8 cellular contexts compared by ENCODE assay signal in genomic region chr2:232502901-232503791, GRCh38. TPM values are rescaled to one million over a fixed set of nuclear protein-coding genes. Genes with fewer than 3 reads are reported as not detected.
DNase-seq lines count a peak whose midpoint lies in the region; ATAC-seq, FAIRE-seq and TF ChIP-seq lines count a peak whose summit lies in the region.

No MANE protein-coding gene starts in this region.

- H3K27me3 Mint-ChIP-seq in Caco-2 (ENCODE audit: insufficient read depth, unreplicated experiment) = no peaks in the 10 kb centered on the region

- H3K27me3 ChIP-seq in Caco-2 (replicated peaks; ENCODE audit: control insufficient read depth, insufficient read depth, low read length) (no peaks in the 10 kb centered on the region), SK-N-SH (ENCODE audit: insufficient read depth) (peaks cover 23% of the 10 kb centered on the region), bronchial epithelial cell (ENCODE audit: control insufficient read depth, insufficient read depth, low read length) (peaks cover 38% of the 10 kb centered on the region)

- H3K4me1 ChIP-seq in Caco-2 = no peaks in the 10 kb centered on the region
- H3K4me1 ChIP-seq in SK-N-SH (ENCODE audit: control insufficient read depth in 1 of 2, insufficient read depth in 2 of 2, low read depth in 1 of 2, low read length in 1 of 2) = peaks cover 0 to 45% of the 10 kb centered on the region in 2 experiments; a peak in 1 of 4 replicates

- H3K36me3 Mint-ChIP-seq in Caco-2 (ENCODE audit: insufficient read depth, unreplicated experiment) = no peaks in the 10 kb centered on the region

- no peak overlapping the region for H3K9ac ChIP-seq in SK-N-SH

- POLR2A ChIA-PET in Caco-2 (lab: Charles Lee) = no interaction called here
- POLR2A ChIA-PET in SK-N-SH (lab: Yijun Ruan, JAX) = no interaction called here

- peak overlapping the region; percentile 60 for H3K4me2 ChIP-seq in SK-N-SH

- no peak for ATAC-seq in HG03565 (IDR thresholded peaks at IDR 0.05; ENCODE audit: unreplicated experiment)

- no peaks in the 10 kb centered on the region for H3K9me2 ChIP-seq in SK-N-SH

- H3K4me3 Mint-ChIP-seq in Caco-2 (ENCODE audit: unreplicated experiment) = peak overlapping the region; percentile 55

- no peaks in the 10 kb centered on the region for H4K20me1 ChIP-seq in SK-N-SH (ENCODE audit: insufficient read depth)

- BruUV-seq in Caco-2 (replicated peaks; lab: Mats Ljungman, UMichigan) = no TSS peak

- no peak for TF ChIP-seq CTCF in Caco-2 (IDR thresholded peaks at IDR 0.05; ENCODE audit: insufficient read depth in 1 of 2, low read depth in 1 of 2, low read length in 1 of 2, severe bottlenecking in 1 of 2, unreplicated experiment in 1 of 2)
- no peak for TF ChIP-seq CTCF in SK-N-SH (IDR thresholded peaks at IDR 0.05)
- TF ChIP-seq CTCF in bronchial epithelial cell (IDR thresholded peaks at IDR 0.05; ENCODE audit: insufficient read depth, low read length, severe bottlenecking) = no peak
- TF ChIP-seq CTCF in lower leg skin (IDR thresholded peaks at IDR 0.05) = no peak

- H3K9me3 Mint-ChIP-seq in Caco-2 (ENCODE audit: unreplicated experiment) = no peaks in the 10 kb centered on the region

- H3K36me3 ChIP-seq in Caco-2 (ENCODE audit: control insufficient read depth, insufficient read depth, low read length) (no peaks in the 10 kb centered on the region), SK-N-SH (replicated peaks in 1 of 2; ENCODE audit: control insufficient read depth in 1 of 2, insufficient read depth in 2 of 2, low read length in 1 of 2) (no peaks in the 10 kb centered on the region), bronchial epithelial cell (ENCODE audit: control insufficient read depth, insufficient read depth, low read length) (no peaks in the 10 kb centered on the region)

- 0 out of 4 replicates have a peak, but pooled peaks of 1 of the 2 experiments have one; percentile 6 for TF ChIP-seq EP300 in SK-N-SH (IDR thresholded peaks at IDR 0.05; ENCODE audit: borderline replicate concordance in 1 of 2, low read depth in 1 of 2, low read length in 1 of 2)

- CTCF ChIA-PET in Caco-2 (lab: Charles Lee) = no interaction called here
- CTCF ChIA-PET in SK-N-SH (lab: Yijun Ruan, JAX) = interaction anchor here (1.0 to 3.0 kb wide), 4 partner anchors 19 to 59 kb away, joined by 3 to 24 read pairs (median 4); partner anchors contain the start of gene PRSS56

- H3K9me3 ChIP-seq in Caco-2 (no peaks in the 10 kb centered on the region), SK-N-SH (no peaks in the 10 kb centered on the region)

- H3K4me3 ChIP-seq in Caco-2 (ENCODE audit: low read depth, low read length) (peak overlapping the region; percentile 38), SK-N-SH (ENCODE audit: low read depth in 2 of 2, low read length in 1 of 2) (peak overlapping the region; percentile 23 to 33; a peak in 2 of 4 replicates), bronchial epithelial cell (ENCODE audit: low read depth, low read length) (peak overlapping the region; percentile 9), lower leg skin (ENCODE audit: low read depth, poor library complexity, severe bottlenecking) (no peak overlapping the region)

- H3K4me1 Mint-ChIP-seq in Caco-2 (ENCODE audit: low read depth, unreplicated experiment) = no peaks in the 10 kb centered on the region

- TF ChIP-seq POLR2A in lower leg skin (IDR thresholded peaks at IDR 0.05) = no peak

- no peak for TF ChIP-seq RAD21 in SK-N-SH (IDR thresholded peaks at IDR 0.05; ENCODE audit: low read length)

- H3F3A ChIP-seq in SK-N-SH (replicated peaks; ENCODE audit: insufficient read depth) = no peaks in the 10 kb centered on the region

- H2AFZ ChIP-seq in SK-N-SH (ENCODE audit: low read depth) = no peak overlapping the region

- no peak overlapping the region for H3K27ac ChIP-seq in SK-N-SH (ENCODE audit: low read depth in 2 of 2, low read length in 1 of 2)

- FAIRE-seq in bronchial epithelial cell (lab: Jason Lieb, UNC) = no peak

- intact Hi-C loops in Caco-2 (cut with micrococcal nuclease; ENCODE audit: unreplicated experiment) (no loop called here), lower leg skin (cut with DNase I; ENCODE audit: low total_unique reads) (no loop called here)

- no peak overlapping the region for H3K27ac Mint-ChIP-seq in Caco-2 (ENCODE audit: unreplicated experiment)

- 55% methylated on average over 29 of the region's 76 CpGs for WGBS in SK-N-SH (ENCODE audit: low lambda C conversion rate)
- 0 to 5% methylated on average over 21 to 27 of the region's 76 CpGs for WGBS in lower leg skin, 2 donors

- DNase-seq in Caco-2 (peak in 1 of 2 experiments; percentile 39), SK-N-SH (peak; percentile 90), bronchial epithelial cell (ENCODE audit: low read depth) (no peak), left kidney (ENCODE audit: low read depth, low spot score) (peak; percentile 83), lower leg skin (ENCODE audit: low spot score in 2 of 2) (no peak), RKO (ENCODE audit: low spot score) (no peak)
- peak; percentile 33 for DNase-seq in stimulated activated CD4-positive, alpha-beta T cell treated with anti-CD3 and anti-CD28 coated beads, Interleukin-4, amount 100 ng/mL, for 1 hour

- no peaks in the 10 kb centered on the region for H3K79me2 ChIP-seq in SK-N-SH (ENCODE audit: insufficient read depth)

TF ChIP-seq in SK-N-SH, 30 proteins besides CTCF, POLR2A, EP300 and RAD21 (continues in another document):
- TF ChIP-seq SMC3 (IDR thresholded peaks at IDR 0.05; ENCODE audit: low read depth, low read length) (no peak), MXI1 (IDR thresholded peaks at IDR 0.05; ENCODE audit: low read depth, low read length) (no peak), MEF2A (IDR thresholded peaks at IDR 0.05; ENCODE audit: borderline replicate concordance, low read depth) (no peak), EZH2phosphoT487 (IDR thresholded peaks at IDR 0.05; ENCODE audit: borderline replicate concordance, low read depth) (no peak), RCOR1 (IDR thresholded peaks at IDR 0.05; ENCODE audit: low read length) (no peak), POLR2AphosphoS5 (IDR thresholded peaks at IDR 0.05; ENCODE audit: low read depth, low read length) (no peak), TCF12 (IDR thresholded peaks at IDR 0.05) (no peak), YY1 (IDR thresholded peaks at IDR 0.05; ENCODE audit: low read depth) (no peak), ELF1 (IDR thresholded peaks at IDR 0.05) (no peak), MAX (IDR thresholded peaks at IDR 0.05; ENCODE audit: low read depth) (no peak), RFX5 (IDR thresholded peaks at IDR 0.05; ENCODE audit: low read length) (no peak), FOXJ3 (CRISPR knock-in tag; IDR thresholded peaks at IDR 0.05) (no peak), RXRA (IDR thresholded peaks at IDR 0.05; ENCODE audit: borderline replicate concordance, low read depth) (no peak), PBX3 (IDR thresholded peaks at IDR 0.05) (no peak), JUND (IDR thresholded peaks at IDR 0.05) (no peak)
- TF ChIP-seq, protein P1, sequence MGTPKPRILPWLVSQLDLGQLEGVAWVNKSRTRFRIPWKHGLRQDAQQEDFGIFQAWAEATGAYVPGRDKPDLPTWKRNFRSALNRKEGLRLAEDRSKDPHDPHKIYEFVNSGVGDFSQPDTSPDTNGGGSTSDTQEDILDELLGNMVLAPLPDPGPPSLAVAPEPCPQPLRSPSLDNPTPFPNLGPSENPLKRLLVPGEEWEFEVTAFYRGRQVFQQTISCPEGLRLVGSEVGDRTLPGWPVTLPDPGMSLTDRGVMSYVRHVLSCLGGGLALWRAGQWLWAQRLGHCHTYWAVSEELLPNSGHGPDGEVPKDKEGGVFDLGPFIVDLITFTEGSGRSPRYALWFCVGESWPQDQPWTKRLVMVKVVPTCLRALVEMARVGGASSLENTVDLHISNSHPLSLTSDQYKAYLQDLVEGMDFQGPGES (IDR thresholded peaks at IDR 0.05; ENCODE audit: low read depth, low read length) = no peak

RNA-seq across cellular contexts. Expression of gene ECEL1, which starts 15.5 kb away (rescaled TPM):
- total RNA-seq in Caco-2 (2022) (6.4 and 8.9 TPM in 2 replicates), bronchial epithelial cell (not detected in 2 replicates), lower leg skin (under 1 TPM in 2 of 4 donors, not detected in 2; 0.10 to 0.39 TPM)
- not detected in 2 replicates for polyA plus RNA-seq in SK-N-SH (2012; rRNA removed)
- polyA plus RNA-seq in SK-N-SH (2012; cell fraction: cytosol; rRNA removed) = 0.03 TPM in 1 of 2 replicates, not detected in the other
- not detected in 2 replicates for polyA plus RNA-seq in SK-N-SH (2012; cell fraction: nucleus; rRNA removed)

RNA-seq across cellular contexts. Expression of gene PRSS56, which starts 17.0 kb away (rescaled TPM):
- not detected in 2 replicates for total RNA-seq in Caco-2 (2022)
- polyA plus RNA-seq in SK-N-SH (2012; rRNA removed) = not detected in 2 replicates
- not detected in 2 replicates for polyA plus RNA-seq in SK-N-SH (2012; cell fraction: cytosol; rRNA removed)
- not detected in 2 replicates for polyA plus RNA-seq in SK-N-SH (2012; cell fraction: nucleus; rRNA removed)
- total RNA-seq in bronchial epithelial cell = not detected in 2 replicates
- total RNA-seq in lower leg skin = not detected

RNA-seq across cellular contexts. Expression of gene CHRND, which starts 22.8 kb away (rescaled TPM):
- total RNA-seq in Caco-2 (2022) = not detected in 2 replicates
- polyA plus RNA-seq in SK-N-SH (2012; rRNA removed) = 0.12 TPM in 1 of 2 replicates, not detected in the other
- not detected in 2 replicates for polyA plus RNA-seq in SK-N-SH (2012; cell fraction: cytosol; rRNA removed)
- polyA plus RNA-seq in SK-N-SH (2012; cell fraction: nucleus; rRNA removed) = 0.06 TPM in 1 of 2 replicates, not detected in the other
- not detected in 2 replicates for total RNA-seq in bronchial epithelial cell
- total RNA-seq in lower leg skin = not detected

RNA-seq across cellular contexts. Expression of gene CHRNG, which starts 36.3 kb away (rescaled TPM):
- not detected in 2 replicates for total RNA-seq in Caco-2 (2022)
- polyA plus RNA-seq in SK-N-SH (2012; rRNA removed) = not detected in 2 replicates
- not detected in 2 replicates for polyA plus RNA-seq in SK-N-SH (2012; cell fraction: cytosol; rRNA removed)
- polyA plus RNA-seq in SK-N-SH (2012; cell fraction: nucleus; rRNA removed) = not detected in 2 replicates
- not detected in 2 replicates for total RNA-seq in bronchial epithelial cell
- total RNA-seq in lower leg skin = not detected

RNA-seq across cellular contexts. Expression of gene ALPI, which starts 47.2 kb away (rescaled TPM):
- total RNA-seq in Caco-2 (2022) = 4.4 and 5.3 TPM in 2 replicates
- polyA plus RNA-seq in SK-N-SH (2012; rRNA removed) = not detected in 2 replicates
- polyA plus RNA-seq in SK-N-SH (2012; cell fraction: cytosol; rRNA removed) = not detected in 2 replicates
- not detected in 2 replicates for polyA plus RNA-seq in SK-N-SH (2012; cell fraction: nucleus; rRNA removed)
- not detected in 2 replicates for total RNA-seq in bronchial epithelial cell
- not detected for total RNA-seq in lower leg skin

Comparison
In these comparisons a context has a peak if more than half of its experiments do, and no peak if none do; other contexts are left out.
1. DNase-seq: peak in SK-N-SH (single experiment), left kidney (single experiment) and stimulated activated CD4-positive, alpha-beta T cell treated with anti-CD3 and anti-CD28 coated beads, Interleukin-4, amount 100 ng/mL, for 1 hour (single experiment); none in bronchial epithelial cell (single experiment), lower leg skin (0 of 2) and RKO (single experiment).